In genomic region chr17:37118738-37119137, GRCh38 we compare ENCODE assay signal across 25 cellular contexts.
A peak's percentile ranks its signal among the peaks of the same experiment; 100 is the strongest.
DNase-seq lines count a peak whose midpoint lies in the region; ATAC-seq and TF ChIP-seq lines count a peak whose summit lies in the region.
"Had no signal": no experiment of that assay in that cellular context is flagged by ENCODE, and none has a peak within 500 bp of the region (broad histone marks: within the 10 kb centered on the region; RNA-seq: fewer than 3 reads in every experiment).

No MANE protein-coding gene starts in this region.

- H2BK15ac ChIP-seq in H9 (ENCODE audit: low read depth, low read length): no peak overlapping the region

- no peaks in the 10 kb centered on the region for H3K9me3 Mint-ChIP-seq in H9
- H3K9me3 Mint-ChIP-seq in progenitor cell of endocrine pancreas (ENCODE audit: low read depth): no peaks in the 10 kb centered on the region
- H3K9me3 Mint-ChIP-seq: CD8-positive, alpha-beta T cell; T-cell had no signal

- no peaks in the 10 kb centered on the region for H3K27me3 Mint-ChIP-seq in H9 (ENCODE audit: low read depth)
- H3K27me3 Mint-ChIP-seq in progenitor cell of endocrine pancreas: no peaks in the 10 kb centered on the region
- H3K27me3 Mint-ChIP-seq: T-cell had no signal

- peaks cover 43 to 90% (median 78%) of the 10 kb centered on the region in 11 experiments for H3K36me3 ChIP-seq in BLaER1 treated with 17β-estradiol and CSF1 and Interleukin-3, amounts not matched to agents 10 nM and 100 nM
- H3K36me3 ChIP-seq in adrenal gland (replicated peaks in 1 of 2): peaks cover 0 to 6% of the 10 kb centered on the region in 2 donors
- peaks cover 0 to 25% (median 3%) of the 10 kb centered on the region in 4 donors for H3K36me3 ChIP-seq in right lobe of liver
- peaks cover 55% of the 10 kb centered on the region for H3K36me3 ChIP-seq in lower lobe of right lung

- no peak overlapping the region for H2BK12ac ChIP-seq in H9 (ENCODE audit: insufficient read length, low read depth, low read length)

- H3K14ac ChIP-seq in H9 (ENCODE audit: insufficient read depth, low read length): no peak overlapping the region

- no peak overlapping the region for H4K91ac ChIP-seq in H9 (ENCODE audit: insufficient read length, low read depth, low read length)

- H2BK120ac ChIP-seq in H9 (ENCODE audit: low read depth, low read length, poor library complexity, severe bottlenecking): no peak overlapping the region

- no peak for DNase-seq in H9
- peak in 4 of 7 donors; percentile 27 to 46 (median 40) for DNase-seq in adrenal gland
- DNase-seq in right lobe of liver: no peak
- no peak for DNase-seq in progenitor cell of endocrine pancreas (ENCODE audit: low spot score, unreplicated experiment)
- no peak for DNase-seq in stimulated activated CD4-positive, alpha-beta T cell treated with anti-CD3 and anti-CD28 coated beads, Interleukin-12 subunit alpha, Interleukin-12 subunit beta, amount 100 ng/mL, for 4 hours
- no peak for DNase-seq in lower lobe of right lung
- DNase-seq in KBM-7: no peak
- DNase-seq: AML-193; Caco-2; CD8-positive, alpha-beta T cell; GDM1; MM.1S; NCI-H1417 treated with DMSO at 0.1 percent for 48 hours; NCI-H187; NCI-H2081 treated with DMSO at 0.1 percent for 48 hours; NCI-H524 treated with DMSO at 0.1 percent for 48 hours; NCI-H82; Right ventricle myocardium superior; RPMI8226; T-cell had no signal

- H3K79me1 ChIP-seq in H9 (ENCODE audit: insufficient read depth, low read depth, low read length, poor library complexity, severe bottlenecking): no peaks in the 10 kb centered on the region

- ATAC-seq in right lobe of liver: peak; percentile 18 to 52 (median 34)
- ATAC-seq in lower lobe of right lung: no peak
- ATAC-seq: A549; CD8-positive, alpha-beta T cell; GM12878; T-cell had no signal

- H4K8ac ChIP-seq in H9 (replicated peaks; ENCODE audit: insufficient read length, low read depth, low read length): no peak overlapping the region

- no peak for TF ChIP-seq POLR2A in adrenal gland (IDR thresholded peaks at IDR 0.05)
- TF ChIP-seq POLR2A in right lobe of liver (IDR thresholded peaks at IDR 0.05): no peak

- no peak overlapping the region for H3K9ac ChIP-seq in BLaER1 treated with 17β-estradiol and CSF1 and Interleukin-3, amounts not matched to agents 10 nM and 100 nM
- H3K9ac ChIP-seq in H9 (ENCODE audit: extremely low read depth, insufficient read length, low read length): no peak overlapping the region
- H3K9ac ChIP-seq: KMS-11 had no signal

- H3K4me1 ChIP-seq in BLaER1 treated with 17β-estradiol and CSF1 and Interleukin-3, amounts not matched to agents 10 nM and 100 nM: peaks cover 23 to 62% (median 44%) of the 10 kb centered on the region in 10 experiments
- H3K4me1 ChIP-seq in H9 (ENCODE audit: insufficient read depth, low read length) (peaks cover 2% of the 10 kb centered on the region; the same call in 1 of the 2 replicates), adrenal gland (replicated peaks in 1 of 2) (peaks cover 10 to 12% of the 10 kb centered on the region in 2 donors), right lobe of liver (peaks cover 0 to 44% (median 7%) of the 10 kb centered on the region in 4 donors), lower lobe of right lung (no peaks in the 10 kb centered on the region)
- H3K4me1 ChIP-seq: A549, Caco-2, SJSA1 had no signal

- no peak overlapping the region for H2BK5ac ChIP-seq in H9 (ENCODE audit: insufficient read length, low read length)

- H3K4me1 Mint-ChIP-seq in H9: peaks cover 40 to 44% of the 10 kb centered on the region in 2 experiments
- H3K4me1 Mint-ChIP-seq in progenitor cell of endocrine pancreas (ENCODE audit: low read depth): peaks cover 16% of the 10 kb centered on the region
- H3K4me1 Mint-ChIP-seq: T-cell had no signal

- H3K4me2 ChIP-seq in BLaER1 treated with 17β-estradiol and CSF1 and Interleukin-3, amounts not matched to agents 10 nM and 100 nM: peak overlapping the region in 9 of 11 experiments; percentile 29 to 73 (median 55); a peak in 17 of 22 replicates
- H3K4me2 ChIP-seq in H9 (ENCODE audit: insufficient read depth, insufficient read length, low read length): no peak overlapping the region
- H3K4me2 ChIP-seq: A549, KMS-11 had no signal

- H3K27me3 ChIP-seq in BLaER1 treated with 17β-estradiol and CSF1 and Interleukin-3, amounts not matched to agents 10 nM and 100 nM: no peaks in the 10 kb centered on the region
- H3K27me3 ChIP-seq in H9 (ENCODE audit: insufficient read depth, low read length) (no peaks in the 10 kb centered on the region), adrenal gland (no peaks in the 10 kb centered on the region), right lobe of liver (no peaks in the 10 kb centered on the region), lower lobe of right lung (ENCODE audit: low read depth) (no peaks in the 10 kb centered on the region)
- H3K27me3 ChIP-seq: SJSA1 had no signal

- no peaks in the 10 kb centered on the region for H4K20me1 ChIP-seq in BLaER1 treated with 17β-estradiol and CSF1 and Interleukin-3, amounts not matched to agents 10 nM and 100 nM
- no peaks in the 10 kb centered on the region for H4K20me1 ChIP-seq in H9 (ENCODE audit: control insufficient read depth, insufficient read depth, insufficient read length)

- no peaks in the 10 kb centered on the region for H3K9me3 ChIP-seq in BLaER1 treated with 17β-estradiol and CSF1 and Interleukin-3, amounts not matched to agents 10 nM and 100 nM (replicated peaks in 1 of 11)
- no peaks in the 10 kb centered on the region for H3K9me3 ChIP-seq in H9 (ENCODE audit: control insufficient read depth, low read depth, low read length)
- H3K9me3 ChIP-seq in adrenal gland (replicated peaks in 1 of 3): no peaks in the 10 kb centered on the region
- H3K9me3 ChIP-seq in right lobe of liver: no peaks in the 10 kb centered on the region
- no peaks in the 10 kb centered on the region for H3K9me3 ChIP-seq in lower lobe of right lung
- H3K9me3 ChIP-seq: A549, Caco-2, SJSA1 had no signal

- H3K4me3 ChIP-seq in BLaER1 treated with 17β-estradiol and CSF1 and Interleukin-3, amounts not matched to agents 10 nM and 100 nM: no peak overlapping the region
- H3K4me3 ChIP-seq in adrenal gland (no peak overlapping the region), right lobe of liver (no peak overlapping the region), lower lobe of right lung (no peak overlapping the region)
- H3K4me3 ChIP-seq: A549, GM12878, SJSA1 had no signal

- H2AFZ ChIP-seq in H9 (ENCODE audit: low read length): no peak overlapping the region

- intact Hi-C loops in adrenal gland (cut with DNase I) (no loop called here), right lobe of liver (cut with DNase I) (no loop called here), lower lobe of right lung (cut with DNase I) (no loop called here)

- H3K79me2 ChIP-seq in H9 (ENCODE audit: insufficient read depth, low read length): no peaks in the 10 kb centered on the region

- H3K56ac ChIP-seq in H9 (ENCODE audit: insufficient read length, low read depth, low read length): no peak overlapping the region

- peaks cover 26 to 63% (median 51%) of the 10 kb centered on the region in 3 experiments for H3K36me3 Mint-ChIP-seq in H9 (ENCODE audit: insufficient read depth in 1 of 3, low read depth in 3 of 3)
- H3K36me3 Mint-ChIP-seq in progenitor cell of endocrine pancreas (ENCODE audit: insufficient read depth): peaks cover 18% of the 10 kb centered on the region

- peak overlapping the region in 2 of 3 experiments; percentile 77 to 91; a peak in 4 of 7 replicates for H3K27ac Mint-ChIP-seq in H9
- no peak overlapping the region for H3K27ac Mint-ChIP-seq in progenitor cell of endocrine pancreas
- H3K27ac Mint-ChIP-seq: CD8-positive, alpha-beta T cell; T-cell had no signal

- H3T11ph ChIP-seq in H9 (ENCODE audit: low read length): no peak overlapping the region

- peak overlapping the region in 10 of 11 experiments; percentile 33 to 99 (median 60); a peak in 18 of 22 replicates for H3K27ac ChIP-seq in BLaER1 treated with 17β-estradiol and CSF1 and Interleukin-3, amounts not matched to agents 10 nM and 100 nM
- no peak overlapping the region for H3K27ac ChIP-seq in H9 (ENCODE audit: insufficient read length, low read depth, low read length)
- peak overlapping the region in 2 of 5 donors; percentile 1 to 46 for H3K27ac ChIP-seq in adrenal gland
- H3K27ac ChIP-seq in right lobe of liver: peak overlapping the region; percentile 52 to 54 (median 54)
- H3K27ac ChIP-seq in lower lobe of right lung: no peak overlapping the region
- H3K27ac ChIP-seq: A549, KMS-11, SJSA1 had no signal

- no peak overlapping the region for H4K5ac ChIP-seq in H9 (ENCODE audit: insufficient read length, low read depth, low read length)

- H3K23ac ChIP-seq in H9 (ENCODE audit: insufficient read length, low read depth, low read length): no peak overlapping the region

- H3K4me3 Mint-ChIP-seq in H9: no peak overlapping the region
- no peak overlapping the region for H3K4me3 Mint-ChIP-seq in progenitor cell of endocrine pancreas (ENCODE audit: low read depth)
- H3K4me3 Mint-ChIP-seq: CD8-positive, alpha-beta T cell; T-cell had no signal

- H3K4ac ChIP-seq in H9 (ENCODE audit: low read depth, low read length): no peak overlapping the region

- in situ Hi-C loops in KBM-7 (cut with MboI; ENCODE audit: low pct_unique_long_range_greater_than_20kb, low sequenced_read_pairs): no loop called here

- no peak overlapping the region for H2AK5ac ChIP-seq in H9 (ENCODE audit: insufficient read length, low read length)

- no CpG with 5 or more reads among the region's 3 CpGs for WGBS in H9 (ENCODE audit: extremely low coverage, insufficient read length, low lambda C conversion rate)
- 38 to 56% (median 44%) methylated on average over 3 of the region's 3 CpGs for WGBS in adrenal gland, 4 donors
- WGBS in right lobe of liver (ENCODE audit: insufficient coverage, low coverage, low lambda C conversion rate, missing lambda C conversion rate): 24% methylated on average over 3 of the region's 3 CpGs

- no peaks in the 10 kb centered on the region for H3K23me2 ChIP-seq in H9 (ENCODE audit: insufficient read length, low read depth, low read length, poor library complexity, severe bottlenecking)

- no peak overlapping the region for H2BK20ac ChIP-seq in H9 (ENCODE audit: low read depth, low read length, poor library complexity, severe bottlenecking)

- TF ChIP-seq CTCF in H9 (conservative IDR thresholded peaks at IDR 0.05): no peak
- no peak for TF ChIP-seq CTCF in adrenal gland (IDR thresholded peaks at IDR 0.05)
- TF ChIP-seq CTCF in right lobe of liver (IDR thresholded peaks at IDR 0.05): no peak
- TF ChIP-seq CTCF in progenitor cell of endocrine pancreas (IDR thresholded peaks at IDR 0.05; ENCODE audit: unreplicated experiment): no peak
- no peak for TF ChIP-seq CTCF in lower lobe of right lung (IDR thresholded peaks at IDR 0.05)

- H3K18ac ChIP-seq in H9 (ENCODE audit: insufficient read length, low read depth, low read length): no peak overlapping the region

Comparison
In these comparisons a context has a peak if more than half of its experiments do, and no peak if none do; other contexts are left out.
1. H3K27ac ChIP-seq: peak in BLaER1 treated with 17β-estradiol and CSF1 and Interleukin-3, amounts not matched to agents 10 nM and 100 nM (10 of 11) and right lobe of liver (3 of 3); none in H9 (single experiment) and lower lobe of right lung (single experiment).
2. DNase-seq: peak in adrenal gland (4 of 7); none in H9 (single experiment), right lobe of liver (0 of 3), progenitor cell of endocrine pancreas (single experiment), stimulated activated CD4-positive, alpha-beta T cell treated with anti-CD3 and anti-CD28 coated beads, Interleukin-12 subunit alpha, Interleukin-12 subunit beta, amount 100 ng/mL, for 4 hours (single experiment), lower lobe of right lung (single experiment) and KBM-7 (single experiment).
3. ATAC-seq: peak in right lobe of liver (4 of 4); none in lower lobe of right lung (0 of 2).